ENCODE assay signal across 27 cellular contexts in the genomic region with DNA sequence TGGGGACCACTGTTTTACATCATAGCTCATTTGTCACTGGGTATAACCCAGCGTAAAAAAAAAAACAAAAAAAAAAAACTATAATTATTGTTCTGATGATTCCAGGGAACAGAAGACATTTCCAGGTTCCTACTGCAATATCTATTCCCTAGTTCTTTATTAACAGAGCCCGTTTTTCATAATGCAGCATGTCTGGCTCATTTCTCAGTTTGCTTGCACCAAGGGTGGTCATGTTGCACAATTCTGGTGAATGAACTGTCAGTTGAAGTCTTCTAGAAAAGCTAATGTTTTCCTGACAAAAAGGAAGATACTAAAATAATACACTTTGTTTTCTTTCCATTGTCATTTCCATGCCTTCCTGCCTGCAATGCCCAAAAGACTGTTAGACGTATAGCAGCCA.
DNase-seq lines count a peak whose midpoint lies in the region; ATAC-seq, FAIRE-seq and TF ChIP-seq lines count a peak whose summit lies in the region.
"Had no signal": no experiment of that assay in that cellular context is flagged by ENCODE, and none has a peak within 500 bp of the region (broad histone marks: within the 10 kb centered on the region; RNA-seq: fewer than 3 reads in every experiment).

No MANE protein-coding gene starts in this region.

- BruUV-seq in A673 (replicated peaks; lab: Mats Ljungman, UMichigan), result no TSS peak

- H3K9me3 ChIP-seq in A673 (ENCODE audit: low read depth, low read length, poor library complexity, severe bottlenecking) (no peaks in the 10 kb centered on the region), pancreas (no peaks in the 10 kb centered on the region)
- H3K9me3 ChIP-seq: BLaER1 treated with 17β-estradiol and CSF1 and Interleukin-3, amounts not matched to agents 10 nM and 100 nM; MG63; SJCRH30 had no signal

- H3K4me3 ChIP-seq in A673 (ENCODE audit: low read depth, low read length, poor library complexity, severe bottlenecking) (no peak overlapping the region), NB4 (ENCODE audit: low read depth, low read length) (no peak overlapping the region), fibroblast of pulmonary artery (replicated peaks; ENCODE audit: low read depth, low read length) (no peak overlapping the region), pancreas (no peak overlapping the region)
- H3K4me3 ChIP-seq: BLaER1 treated with 17β-estradiol and CSF1 and Interleukin-3, amounts not matched to agents 10 nM and 100 nM; GM23248; MG63; PC-9; SJCRH30 had no signal

- H3K27me3 ChIP-seq in A673 (replicated peaks; ENCODE audit: insufficient read depth, low read depth, low read length, poor library complexity) (no peaks in the 10 kb centered on the region), pancreas (peaks cover 0 to 4% (median 0%) of the 10 kb centered on the region in 4 donors)
- H3K27me3 ChIP-seq: BLaER1 treated with 17β-estradiol and CSF1 and Interleukin-3, amounts not matched to agents 10 nM and 100 nM; MG63; SJCRH30 had no signal

- CTCF ChIA-PET in A673 (lab: Charles Lee), result interaction anchor here (0.8 to 1.3 kb wide), 2 partner anchors 165 to 208 kb away, joined by 4 to 6 read pairs; no protein-coding TSS in a partner anchor

- H3K27ac ChIP-seq in A673 (ENCODE audit: low read depth, low read length, poor library complexity, severe bottlenecking) (no peak overlapping the region), pancreas (peak overlapping the region in 1 of 4 donors; percentile 13)
- H3K27ac ChIP-seq: BLaER1 treated with 17β-estradiol and CSF1 and Interleukin-3, amounts not matched to agents 10 nM and 100 nM; GM23248; PC-9; SJCRH30 had no signal

- FAIRE-seq in pancreas (lab: Jason Lieb, UNC), result no peak
- FAIRE-seq in H54 (lab: Jason Lieb, UNC), result no peak

- WGBS in pancreas, 2 donors, result 36% methylated on average over 3 of the region's 3 CpGs

- peak; percentile 54 for DNase-seq in A673 (ENCODE audit: low spot score)
- peak; percentile 31 for DNase-seq in NB4 (ENCODE audit: low read depth)
- DNase-seq in fibroblast of pulmonary artery (ENCODE audit: low read depth), result peak; percentile 35
- DNase-seq in pancreas, result no peak
- DNase-seq in middle frontal gyrus (ENCODE audit: extremely low spot score, low spot score), result no peak
- DNase-seq in NCI-H1694 treated with DMSO at 0.1 percent for 48 hours (lab: John Stamatoyannopoulos, UW), result no peak
- DNase-seq in H54 (ENCODE audit: insufficient read length, low spot score), result no peak
- DNase-seq: AML-193; CD4-positive, alpha-beta T cell; COR-L47; DMS53; GM23248; H9; KG1; MG63; NCI-H1105; NCI-H1436 treated with DMSO at 0.1 percent for 48 hours; NCI-H1930; NCI-H2107; NCI-H524 treated with DMSO at 0.1 percent for 48 hours; NCI-H774; NK-92 treated with Interleukin-12 subunit alpha and Interleukin-12 subunit beta, amount 100 ng/mL, for 24 hours; PC-9; SJCRH30 had no signal

- peaks cover 40% of the 10 kb centered on the region for H3K4me1 ChIP-seq in A673 (ENCODE audit: insufficient read depth, low read length, poor library complexity, severe bottlenecking)
- H3K4me1 ChIP-seq in pancreas, result no peaks in the 10 kb centered on the region

- POLR2A ChIA-PET in A673 (lab: Charles Lee; ENCODE audit: low non-redundant PET), result no interaction called here

- TF ChIP-seq CTCF in A673 (conservative IDR thresholded peaks at IDR 0.05; ENCODE audit: low read depth, low read length) (no peak), NB4 (IDR thresholded peaks at IDR 0.05; ENCODE audit: low read depth, low read length) (no peak), fibroblast of pulmonary artery (IDR thresholded peaks at IDR 0.05; ENCODE audit: low read length, missing control alignments) (no peak), pancreas (IDR thresholded peaks at IDR 0.05) (no peak)

- H3K36me3 ChIP-seq in A673 (ENCODE audit: insufficient read depth, low read length, poor library complexity, severe bottlenecking) (no peaks in the 10 kb centered on the region), pancreas (no peaks in the 10 kb centered on the region)
- H3K36me3 ChIP-seq: BLaER1 treated with 17β-estradiol and CSF1 and Interleukin-3, amounts not matched to agents 10 nM and 100 nM; MG63; SJCRH30 had no signal

- peak in 3 of 4 donors; percentile 16 to 41 (median 31) for ATAC-seq in pancreas
- ATAC-seq: Right ventricle myocardium inferior, SK-N-SH treated with all-trans-retinoic acid at 6 μM for 48 hours had no signal

- TF ChIP-seq POLR2A in NB4 (IDR thresholded peaks at IDR 0.05; ENCODE audit: extremely low read depth, insufficient read length) (no peak), H54 (IDR thresholded peaks at IDR 0.05; ENCODE audit: low read depth, low read length) (no peak)

- intact Hi-C loops in A673 (cut with micrococcal nuclease; ENCODE audit: unreplicated experiment) (loop anchor here (2.0 kb wide), 1 partner anchor 530 kb away; no protein-coding TSS in a partner anchor), pancreas (cut with DNase I) (loop anchor here in 1 of 3 donors (10.0 kb wide), 1 partner anchor 526 kb away; no protein-coding TSS in a partner anchor)

Comparison
In these comparisons a context has a peak if more than half of its experiments do, and no peak if none do; other contexts are left out.
1. DNase-seq: peak in A673 (single experiment), NB4 (single experiment) and fibroblast of pulmonary artery (single experiment); none in pancreas (0 of 6), middle frontal gyrus (single experiment), NCI-H1694 treated with DMSO at 0.1 percent for 48 hours (single experiment) and H54 (single experiment).